1 cellular context compared by ENCODE assay signal in the genomic region with DNA sequence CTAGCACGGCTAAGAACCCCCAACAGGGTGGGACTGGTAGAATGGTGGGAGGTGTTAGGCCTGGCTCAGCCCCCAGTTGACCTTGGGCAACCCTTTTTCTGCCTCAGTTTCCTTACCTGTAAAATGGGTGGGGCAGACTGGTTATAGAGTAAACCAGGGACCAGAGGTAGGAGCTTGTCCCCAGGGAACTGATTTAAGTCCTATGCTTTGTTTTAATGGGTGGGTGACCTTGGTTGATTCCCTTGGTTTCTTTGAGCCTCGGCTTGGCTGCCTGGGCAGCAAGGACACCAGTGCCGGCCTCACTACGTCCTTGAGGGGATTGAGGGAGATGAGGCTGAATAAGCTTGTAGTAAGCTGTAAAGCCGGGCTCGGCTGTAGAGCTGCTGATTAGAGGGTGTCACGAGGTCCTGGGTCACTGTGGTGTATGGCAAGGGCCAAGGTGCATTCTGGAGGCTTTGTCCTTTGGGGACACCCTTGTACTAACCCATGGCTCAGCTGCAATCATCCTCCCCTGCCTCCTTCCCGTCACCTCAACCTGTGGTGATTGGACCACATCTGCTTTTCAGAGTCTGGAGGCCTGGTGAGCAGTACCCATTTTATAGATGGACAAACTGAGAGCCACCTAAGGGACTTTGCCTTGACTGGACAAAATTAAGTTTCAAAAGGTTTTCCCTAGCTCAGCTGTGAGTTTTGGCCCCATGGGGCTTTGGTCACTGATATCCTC.
TF ChIP-seq lines count a peak whose summit lies in the region.

No MANE protein-coding gene starts in this region.

TF ChIP-seq in K562, 482 proteins besides CTCF, POLR2A, EP300 and RAD21 (continued from another document and continues in another):
- TF ChIP-seq, protein P1, sequence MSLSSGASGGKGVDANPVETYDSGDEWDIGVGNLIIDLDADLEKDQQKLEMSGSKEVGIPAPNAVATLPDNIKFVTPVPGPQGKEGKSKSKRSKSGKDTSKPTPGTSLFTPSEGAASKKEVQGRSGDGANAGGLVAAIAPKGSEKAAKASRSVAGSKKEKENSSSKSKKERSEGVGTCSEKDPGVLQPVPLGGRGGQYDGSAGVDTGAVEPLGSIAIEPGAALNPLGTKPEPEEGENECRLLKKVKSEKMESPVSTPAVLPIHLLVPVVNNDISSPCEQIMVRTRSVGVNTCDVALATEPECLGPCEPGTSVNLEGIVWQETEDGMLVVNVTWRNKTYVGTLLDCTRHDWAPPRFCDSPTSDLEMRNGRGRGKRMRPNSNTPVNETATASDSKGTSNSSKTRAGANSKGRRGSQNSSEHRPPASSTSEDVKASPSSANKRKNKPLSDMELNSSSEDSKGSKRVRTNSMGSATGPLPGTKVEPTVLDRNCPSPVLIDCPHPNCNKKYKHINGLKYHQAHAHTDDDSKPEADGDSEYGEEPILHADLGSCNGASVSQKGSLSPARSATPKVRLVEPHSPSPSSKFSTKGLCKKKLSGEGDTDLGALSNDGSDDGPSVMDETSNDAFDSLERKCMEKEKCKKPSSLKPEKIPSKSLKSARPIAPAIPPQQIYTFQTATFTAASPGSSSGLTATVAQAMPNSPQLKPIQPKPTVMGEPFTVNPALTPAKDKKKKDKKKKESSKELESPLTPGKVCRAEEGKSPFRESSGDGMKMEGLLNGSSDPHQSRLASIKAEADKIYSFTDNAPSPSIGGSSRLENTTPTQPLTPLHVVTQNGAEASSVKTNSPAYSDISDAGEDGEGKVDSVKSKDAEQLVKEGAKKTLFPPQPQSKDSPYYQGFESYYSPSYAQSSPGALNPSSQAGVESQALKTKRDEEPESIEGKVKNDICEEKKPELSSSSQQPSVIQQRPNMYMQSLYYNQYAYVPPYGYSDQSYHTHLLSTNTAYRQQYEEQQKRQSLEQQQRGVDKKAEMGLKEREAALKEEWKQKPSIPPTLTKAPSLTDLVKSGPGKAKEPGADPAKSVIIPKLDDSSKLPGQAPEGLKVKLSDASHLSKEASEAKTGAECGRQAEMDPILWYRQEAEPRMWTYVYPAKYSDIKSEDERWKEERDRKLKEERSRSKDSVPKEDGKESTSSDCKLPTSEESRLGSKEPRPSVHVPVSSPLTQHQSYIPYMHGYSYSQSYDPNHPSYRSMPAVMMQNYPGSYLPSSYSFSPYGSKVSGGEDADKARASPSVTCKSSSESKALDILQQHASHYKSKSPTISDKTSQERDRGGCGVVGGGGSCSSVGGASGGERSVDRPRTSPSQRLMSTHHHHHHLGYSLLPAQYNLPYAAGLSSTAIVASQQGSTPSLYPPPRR (CRISPR knock-in tag; IDR thresholded peaks at IDR 0.05; ENCODE audit: borderline replicate concordance) = no peak
- TF ChIP-seq KDM2B (CRISPR knock-in tag; IDR thresholded peaks at IDR 0.05) = no peak
- TF ChIP-seq EWSR1 (IDR thresholded peaks at IDR 0.05; ENCODE audit: borderline replicate concordance, low read depth, partially characterized antibody) = no peak
- no peak for TF ChIP-seq MIER1 (IDR thresholded peaks at IDR 0.05; ENCODE audit: low read depth)
- TF ChIP-seq, protein P2, sequence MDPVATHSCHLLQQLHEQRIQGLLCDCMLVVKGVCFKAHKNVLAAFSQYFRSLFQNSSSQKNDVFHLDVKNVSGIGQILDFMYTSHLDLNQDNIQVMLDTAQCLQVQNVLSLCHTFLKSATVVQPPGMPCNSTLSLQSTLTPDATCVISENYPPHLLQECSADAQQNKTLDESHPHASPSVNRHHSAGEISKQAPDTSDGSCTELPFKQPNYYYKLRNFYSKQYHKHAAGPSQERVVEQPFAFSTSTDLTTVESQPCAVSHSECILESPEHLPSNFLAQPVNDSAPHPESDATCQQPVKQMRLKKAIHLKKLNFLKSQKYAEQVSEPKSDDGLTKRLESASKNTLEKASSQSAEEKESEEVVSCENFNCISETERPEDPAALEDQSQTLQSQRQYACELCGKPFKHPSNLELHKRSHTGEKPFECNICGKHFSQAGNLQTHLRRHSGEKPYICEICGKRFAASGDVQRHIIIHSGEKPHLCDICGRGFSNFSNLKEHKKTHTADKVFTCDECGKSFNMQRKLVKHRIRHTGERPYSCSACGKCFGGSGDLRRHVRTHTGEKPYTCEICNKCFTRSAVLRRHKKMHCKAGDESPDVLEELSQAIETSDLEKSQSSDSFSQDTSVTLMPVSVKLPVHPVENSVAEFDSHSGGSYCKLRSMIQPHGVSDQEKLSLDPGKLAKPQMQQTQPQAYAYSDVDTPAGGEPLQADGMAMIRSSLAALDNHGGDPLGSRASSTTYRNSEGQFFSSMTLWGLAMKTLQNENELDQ (CRISPR knock-in tag; IDR thresholded peaks at IDR 0.05; ENCODE audit: borderline replicate concordance) = no peak
- no peak for TF ChIP-seq SPI1 (IDR thresholded peaks at IDR 0.05; ENCODE audit: borderline replicate concordance, low read depth, low read length)
- TF ChIP-seq HNRNPUL1 (IDR thresholded peaks at IDR 0.05; ENCODE audit: low read length) = no peak
- TF ChIP-seq, protein P3, sequence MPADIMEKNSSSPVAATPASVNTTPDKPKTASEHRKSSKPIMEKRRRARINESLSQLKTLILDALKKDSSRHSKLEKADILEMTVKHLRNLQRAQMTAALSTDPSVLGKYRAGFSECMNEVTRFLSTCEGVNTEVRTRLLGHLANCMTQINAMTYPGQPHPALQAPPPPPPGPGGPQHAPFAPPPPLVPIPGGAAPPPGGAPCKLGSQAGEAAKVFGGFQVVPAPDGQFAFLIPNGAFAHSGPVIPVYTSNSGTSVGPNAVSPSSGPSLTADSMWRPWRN (IDR thresholded peaks at IDR 0.05; ENCODE audit: low read depth) = peak; percentile 25; the same call in 1 of the 2 replicates
- TF ChIP-seq, protein P4, sequence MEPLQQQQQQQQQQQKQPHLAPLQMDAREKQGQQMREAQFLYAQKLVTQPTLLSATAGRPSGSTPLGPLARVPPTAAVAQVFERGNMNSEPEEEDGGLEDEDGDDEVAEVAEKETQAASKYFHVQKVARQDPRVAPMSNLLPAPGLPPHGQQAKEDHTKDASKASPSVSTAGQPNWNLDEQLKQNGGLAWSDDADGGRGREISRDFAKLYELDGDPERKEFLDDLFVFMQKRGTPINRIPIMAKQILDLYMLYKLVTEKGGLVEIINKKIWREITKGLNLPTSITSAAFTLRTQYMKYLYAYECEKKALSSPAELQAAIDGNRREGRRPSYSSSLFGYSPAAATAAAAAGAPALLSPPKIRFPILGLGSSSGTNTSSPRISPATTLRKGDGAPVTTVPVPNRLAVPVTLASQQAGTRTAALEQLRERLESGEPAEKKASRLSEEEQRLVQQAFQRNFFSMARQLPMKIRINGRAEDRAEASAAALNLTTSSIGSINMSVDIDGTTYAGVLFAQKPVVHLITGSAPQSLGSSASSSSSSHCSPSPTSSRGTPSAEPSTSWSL (CRISPR knock-in tag; IDR thresholded peaks at IDR 0.05; ENCODE audit: borderline replicate concordance) = no peak
- TF ChIP-seq, protein P5, sequence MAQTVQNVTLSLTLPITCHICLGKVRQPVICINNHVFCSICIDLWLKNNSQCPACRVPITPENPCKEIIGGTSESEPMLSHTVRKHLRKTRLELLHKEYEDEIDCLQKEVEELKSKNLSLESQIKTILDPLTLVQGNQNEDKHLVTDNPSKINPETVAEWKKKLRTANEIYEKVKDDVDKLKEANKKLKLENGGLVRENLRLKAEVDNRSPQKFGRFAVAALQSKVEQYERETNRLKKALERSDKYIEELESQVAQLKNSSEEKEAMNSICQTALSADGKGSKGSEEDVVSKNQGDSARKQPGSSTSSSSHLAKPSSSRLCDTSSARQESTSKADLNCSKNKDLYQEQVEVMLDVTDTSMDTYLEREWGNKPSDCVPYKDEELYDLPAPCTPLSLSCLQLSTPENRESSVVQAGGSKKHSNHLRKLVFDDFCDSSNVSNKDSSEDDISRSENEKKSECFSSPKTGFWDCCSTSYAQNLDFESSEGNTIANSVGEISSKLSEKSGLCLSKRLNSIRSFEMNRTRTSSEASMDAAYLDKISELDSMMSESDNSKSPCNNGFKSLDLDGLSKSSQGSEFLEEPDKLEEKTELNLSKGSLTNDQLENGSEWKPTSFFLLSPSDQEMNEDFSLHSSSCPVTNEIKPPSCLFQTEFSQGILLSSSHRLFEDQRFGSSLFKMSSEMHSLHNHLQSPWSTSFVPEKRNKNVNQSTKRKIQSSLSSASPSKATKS (CRISPR knock-in tag; IDR thresholded peaks at IDR 0.05) = no peak
- peak; percentile 50 for TF ChIP-seq DACH1 (IDR thresholded peaks at IDR 0.05; ENCODE audit: partially characterized antibody)
- TF ChIP-seq HMG20A (CRISPR knock-in tag; conservative IDR thresholded peaks at IDR 0.05) = no peak
- no peak for TF ChIP-seq RBM34 (IDR thresholded peaks at IDR 0.05; ENCODE audit: borderline replicate concordance, insufficient read depth, low read length)
- TF ChIP-seq FOXP1 (CRISPR knock-in tag; IDR thresholded peaks at IDR 0.05) = no peak
- no peak for TF ChIP-seq ZNF133 (CRISPR knock-in tag; IDR thresholded peaks at IDR 0.05)
- TF ChIP-seq ELF1 (tag; IDR thresholded peaks at IDR 0.05) = no peak
- TF ChIP-seq ZNF3 (CRISPR knock-in tag; IDR thresholded peaks at IDR 0.05) = peak; percentile 81
- TF ChIP-seq, protein P6, sequence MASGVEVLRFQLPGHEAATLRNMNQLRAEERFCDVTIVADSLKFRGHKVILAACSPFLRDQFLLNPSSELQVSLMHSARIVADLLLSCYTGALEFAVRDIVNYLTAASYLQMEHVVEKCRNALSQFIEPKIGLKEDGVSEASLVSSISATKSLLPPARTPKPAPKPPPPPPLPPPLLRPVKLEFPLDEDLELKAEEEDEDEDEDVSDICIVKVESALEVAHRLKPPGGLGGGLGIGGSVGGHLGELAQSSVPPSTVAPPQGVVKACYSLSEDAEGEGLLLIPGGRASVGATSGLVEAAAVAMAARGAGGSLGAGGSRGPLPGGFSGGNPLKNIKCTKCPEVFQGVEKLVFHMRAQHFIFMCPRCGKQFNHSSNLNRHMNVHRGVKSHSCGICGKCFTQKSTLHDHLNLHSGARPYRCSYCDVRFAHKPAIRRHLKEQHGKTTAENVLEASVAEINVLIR (CRISPR knock-in tag; IDR thresholded peaks at IDR 0.05) = peak; percentile 22; the same call in 1 of the 2 replicates
- no peak for TF ChIP-seq KDM1A (IDR thresholded peaks at IDR 0.05)
- no peak for TF ChIP-seq MCM7 (IDR thresholded peaks at IDR 0.05)
- no peak for TF ChIP-seq FOXJ3 (CRISPR knock-in tag; IDR thresholded peaks at IDR 0.05)
- TF ChIP-seq, protein P7, sequence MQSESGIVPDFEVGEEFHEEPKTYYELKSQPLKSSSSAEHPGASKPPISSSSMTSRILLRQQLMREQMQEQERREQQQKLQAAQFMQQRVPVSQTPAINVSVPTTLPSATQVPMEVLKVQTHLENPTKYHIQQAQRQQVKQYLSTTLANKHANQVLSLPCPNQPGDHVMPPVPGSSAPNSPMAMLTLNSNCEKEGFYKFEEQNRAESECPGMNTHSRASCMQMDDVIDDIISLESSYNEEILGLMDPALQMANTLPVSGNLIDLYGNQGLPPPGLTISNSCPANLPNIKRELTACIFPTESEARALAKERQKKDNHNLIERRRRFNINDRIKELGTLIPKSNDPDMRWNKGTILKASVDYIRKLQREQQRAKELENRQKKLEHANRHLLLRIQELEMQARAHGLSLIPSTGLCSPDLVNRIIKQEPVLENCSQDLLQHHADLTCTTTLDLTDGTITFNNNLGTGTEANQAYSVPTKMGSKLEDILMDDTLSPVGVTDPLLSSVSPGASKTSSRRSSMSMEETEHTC (IDR thresholded peaks at IDR 0.05) = 0 out of 2 replicates have a peak, but pooled peaks have one; percentile 24
- TF ChIP-seq ETV5 (CRISPR knock-in tag; IDR thresholded peaks at IDR 0.05; ENCODE audit: low read depth) = no peak; the same call in 1 of the 2 replicates
- TF ChIP-seq, protein P8, sequence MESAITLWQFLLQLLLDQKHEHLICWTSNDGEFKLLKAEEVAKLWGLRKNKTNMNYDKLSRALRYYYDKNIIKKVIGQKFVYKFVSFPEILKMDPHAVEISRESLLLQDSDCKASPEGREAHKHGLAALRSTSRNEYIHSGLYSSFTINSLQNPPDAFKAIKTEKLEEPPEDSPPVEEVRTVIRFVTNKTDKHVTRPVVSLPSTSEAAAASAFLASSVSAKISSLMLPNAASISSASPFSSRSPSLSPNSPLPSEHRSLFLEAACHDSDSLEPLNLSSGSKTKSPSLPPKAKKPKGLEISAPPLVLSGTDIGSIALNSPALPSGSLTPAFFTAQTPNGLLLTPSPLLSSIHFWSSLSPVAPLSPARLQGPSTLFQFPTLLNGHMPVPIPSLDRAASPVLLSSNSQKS (CRISPR knock-in tag; IDR thresholded peaks at IDR 0.05) = no peak
- TF ChIP-seq, protein P9, sequence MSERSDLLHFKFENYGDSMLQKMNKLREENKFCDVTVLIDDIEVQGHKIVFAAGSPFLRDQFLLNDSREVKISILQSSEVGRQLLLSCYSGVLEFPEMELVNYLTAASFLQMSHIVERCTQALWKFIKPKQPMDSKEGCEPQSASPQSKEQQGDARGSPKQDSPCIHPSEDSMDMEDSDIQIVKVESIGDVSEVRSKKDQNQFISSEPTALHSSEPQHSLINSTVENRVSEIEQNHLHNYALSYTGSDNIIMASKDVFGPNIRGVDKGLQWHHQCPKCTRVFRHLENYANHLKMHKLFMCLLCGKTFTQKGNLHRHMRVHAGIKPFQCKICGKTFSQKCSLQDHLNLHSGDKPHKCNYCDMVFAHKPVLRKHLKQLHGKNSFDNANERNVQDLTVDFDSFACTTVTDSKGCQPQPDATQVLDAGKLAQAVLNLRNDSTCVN (CRISPR knock-in tag; IDR thresholded peaks at IDR 0.05) = no peak
- TF ChIP-seq PHF20 (IDR thresholded peaks at IDR 0.05; ENCODE audit: partially characterized antibody) = peak; percentile 81
- peak; percentile 99 for TF ChIP-seq CHD4 (IDR thresholded peaks at IDR 0.05; ENCODE audit: insufficient read depth, insufficient replicate concordance, low read depth, low read length, poor library complexity, severe bottlenecking)
- 0 out of 2 replicates have a peak, but pooled peaks have one; percentile 14 for TF ChIP-seq NR2F6 (CRISPR knock-in tag; IDR thresholded peaks at IDR 0.05)
- TF ChIP-seq ZNF57 (CRISPR knock-in tag; IDR thresholded peaks at IDR 0.05) = no peak
- no peak for TF ChIP-seq POLR3G (IDR thresholded peaks at IDR 0.05; ENCODE audit: extremely low read depth, insufficient read length, insufficient replicate concordance)
- peak; percentile 23; the same call in 1 of the 2 replicates for TF ChIP-seq XRCC5 (IDR thresholded peaks at IDR 0.05; ENCODE audit: low read depth, low read length)
- TF ChIP-seq ZNF316 (IDR thresholded peaks at IDR 0.05) = no peak
- no peak for TF ChIP-seq KLF10 (CRISPR knock-in tag; IDR thresholded peaks at IDR 0.05)
- TF ChIP-seq CBX5 (IDR thresholded peaks at IDR 0.05; ENCODE audit: borderline replicate concordance, low read depth) = no peak
- TF ChIP-seq ZNF12 (CRISPR knock-in tag; IDR thresholded peaks at IDR 0.05) = no peak
- TF ChIP-seq NCOA2 (IDR thresholded peaks at IDR 0.05; ENCODE audit: partially characterized antibody in 2 of 2) = no peak
- no peak for TF ChIP-seq ZNF696 (CRISPR knock-in tag; conservative IDR thresholded peaks at IDR 0.05)
- no peak for TF ChIP-seq ZNF76 (CRISPR knock-in tag; IDR thresholded peaks at IDR 0.05; ENCODE audit: borderline replicate concordance)
- no peak for TF ChIP-seq HNRNPLL (IDR thresholded peaks at IDR 0.05; ENCODE audit: low read depth, low read length, poor library complexity, severe bottlenecking)
- no peak for TF ChIP-seq PHB (CRISPR knock-in tag; IDR thresholded peaks at IDR 0.05)
- TF ChIP-seq SAFB (IDR thresholded peaks at IDR 0.05; ENCODE audit: borderline replicate concordance, low read depth, low read length) = no peak
